Comparison of ENCODE assay signal across 12 cellular contexts in the genomic region with DNA sequence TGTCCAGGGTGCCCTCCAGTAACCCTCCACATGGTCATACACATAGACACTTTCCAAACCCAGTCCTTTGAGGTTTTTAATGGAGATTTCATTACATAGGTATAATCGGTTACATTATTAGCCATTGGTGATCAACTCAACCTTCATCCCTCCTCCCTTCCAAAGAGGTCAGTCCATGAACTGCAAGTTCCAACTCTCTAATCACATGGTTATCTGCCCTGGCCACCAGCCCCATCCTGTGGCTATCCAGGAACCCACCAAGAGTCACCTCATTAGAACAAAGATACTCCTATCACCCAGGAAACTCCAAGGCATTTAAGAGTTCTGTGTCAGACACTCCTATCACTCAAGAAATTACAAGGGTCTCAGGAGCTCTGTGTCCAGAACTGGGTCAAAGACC. TPM values are rescaled to one million over a fixed set of nuclear protein-coding genes. Genes with fewer than 3 reads are reported as not detected.
DNase-seq lines count a peak whose midpoint lies in the region; ATAC-seq, FAIRE-seq and TF ChIP-seq lines count a peak whose summit lies in the region.
"Had no signal": no experiment of that assay in that cellular context is flagged by ENCODE, and none has a peak within 500 bp of the region (broad histone marks: within the 10 kb centered on the region; RNA-seq: fewer than 3 reads in every experiment).

No MANE protein-coding gene starts in this region.

- H3K9me3 ChIP-seq in BLaER1 treated with 17β-estradiol and CSF1 and Interleukin-3, amounts not matched to agents 10 nM and 100 nM (replicated peaks in 1 of 11), result no peaks in the 10 kb centered on the region
- no peaks in the 10 kb centered on the region for H3K9me3 ChIP-seq in PC-9 (ENCODE audit: insufficient read depth, low read depth)
- no peaks in the 10 kb centered on the region for H3K9me3 ChIP-seq in left lung
- H3K9me3 ChIP-seq: neutrophil had no signal

- H3K4me1 ChIP-seq in BLaER1 treated with 17β-estradiol and CSF1 and Interleukin-3, amounts not matched to agents 10 nM and 100 nM, result peaks cover 30 to 69% (median 56%) of the 10 kb centered on the region in 10 experiments
- peaks cover 19% of the 10 kb centered on the region; the same call in 1 of the 2 replicates for H3K4me1 ChIP-seq in PC-9 (replicated peaks; ENCODE audit: insufficient read depth)
- H3K4me1 ChIP-seq in left lung, result peaks cover 0 to 14% of the 10 kb centered on the region in 2 donors

- FAIRE-seq in urothelium cell line (lab: Jason Lieb, UNC), result no peak

- H3K4me3 ChIP-seq in BLaER1 treated with 17β-estradiol and CSF1 and Interleukin-3, amounts not matched to agents 10 nM and 100 nM, result no peak overlapping the region
- H3K4me3 ChIP-seq in PC-9 (no peak overlapping the region), left lung (no peak overlapping the region)

- DNase-seq in PC-9, result no peak
- DNase-seq in left lung, result no peak
- no peak for DNase-seq in glomerular visceral epithelial cell (ENCODE audit: extremely low spot score)
- no peak for DNase-seq in urothelium cell line (ENCODE audit: low spot score)
- DNase-seq in activated T-cell treated with anti-CD3 and anti-CD28 coated beads, Interleukin-2, amount 50 U/mL, for 48 hours, result no peak
- DNase-seq: activated CD4-positive, CD25-positive, alpha-beta regulatory T cell; cerebellar nuclear complex; erythroblast; NCI-H2171 treated with DMSO at 0.1 percent for 48 hours had no signal

- POLR2A ChIA-PET in PC-9 (lab: Charles Lee; ENCODE audit: unreplicated experiment), result no interaction called here

- H3K27me3 ChIP-seq in BLaER1 treated with 17β-estradiol and CSF1 and Interleukin-3, amounts not matched to agents 10 nM and 100 nM, result no peaks in the 10 kb centered on the region
- no peaks in the 10 kb centered on the region for H3K27me3 ChIP-seq in PC-9 (ENCODE audit: insufficient read depth, low read depth)
- peaks cover 0 to 6% of the 10 kb centered on the region in 2 donors for H3K27me3 ChIP-seq in left lung

- intact Hi-C loops in PC-9 (cut with micrococcal nuclease; ENCODE audit: unreplicated experiment), result loop anchor here (1.0 kb wide), 1 partner anchor 62 kb away; no protein-coding TSS in a partner anchor
- intact Hi-C loops in left lung (cut with DNase I), result no loop called here

- CTCF ChIA-PET in PC-9 (lab: Charles Lee), result no interaction called here

- no TSS peak for BruUV-seq in PC-9 (replicated peaks; lab: Mats Ljungman, UMichigan)

- H3K9ac ChIP-seq in BLaER1 treated with 17β-estradiol and CSF1 and Interleukin-3, amounts not matched to agents 10 nM and 100 nM, result no peak overlapping the region

- H2AFZ ChIP-seq in PC-9, result no peak overlapping the region

- TF ChIP-seq CTCF in PC-9 (conservative IDR thresholded peaks at IDR 0.05) (peak; percentile 46), left lung (IDR thresholded peaks at IDR 0.05) (no peak)

- H3F3A ChIP-seq in PC-9 (ENCODE audit: insufficient read depth, low read depth), result no peaks in the 10 kb centered on the region; the same call in 1 of the 2 replicates

- peak; percentile 21 for ATAC-seq in left lung

- H3K79me2 ChIP-seq in PC-9 (ENCODE audit: low read depth), result no peaks in the 10 kb centered on the region

- H3K9me2 ChIP-seq in PC-9 (ENCODE audit: insufficient read depth), result no peaks in the 10 kb centered on the region; the same call in 1 of the 2 replicates

- H4K20me1 ChIP-seq in BLaER1 treated with 17β-estradiol and CSF1 and Interleukin-3, amounts not matched to agents 10 nM and 100 nM, result no peaks in the 10 kb centered on the region; a peak in 1 of 22 replicates
- no peaks in the 10 kb centered on the region for H4K20me1 ChIP-seq in PC-9 (ENCODE audit: insufficient read depth)

- H3K36me3 ChIP-seq in BLaER1 treated with 17β-estradiol and CSF1 and Interleukin-3, amounts not matched to agents 10 nM and 100 nM, result no peaks in the 10 kb centered on the region
- H3K36me3 ChIP-seq in PC-9 (ENCODE audit: low read depth), result no peaks in the 10 kb centered on the region
- no peaks in the 10 kb centered on the region for H3K36me3 ChIP-seq in left lung
- H3K36me3 ChIP-seq: neutrophil had no signal

- H3K27ac ChIP-seq in BLaER1 treated with 17β-estradiol and CSF1 and Interleukin-3, amounts not matched to agents 10 nM and 100 nM, result peak overlapping the region in 2 of 11 experiments; percentile 20 to 23; a peak in 1 of 22 replicates
- H3K27ac ChIP-seq in PC-9 (no peak overlapping the region), left lung (no peak overlapping the region)
- H3K27ac ChIP-seq: neutrophil had no signal

- peak overlapping the region in 9 of 11 experiments; percentile 7 to 65 (median 30); a peak in 13 of 22 replicates for H3K4me2 ChIP-seq in BLaER1 treated with 17β-estradiol and CSF1 and Interleukin-3, amounts not matched to agents 10 nM and 100 nM
- no peak overlapping the region for H3K4me2 ChIP-seq in PC-9

RNA-seq across cellular contexts. Expression of a gene that starts 12.2 kb away (rescaled TPM):
- total RNA-seq in PC-9 (2021) (not detected in 2 replicates), left lung (not detected)
- total RNA-seq: lung microvascular endothelial cell had no signal

RNA-seq across cellular contexts. Expression of a gene that starts 26.8 kb away (rescaled TPM):
- total RNA-seq in PC-9 (2021), result not detected in 2 replicates
- under 1 TPM; 0.17 to 0.29 TPM for total RNA-seq in left lung
- total RNA-seq: lung microvascular endothelial cell had no signal

RNA-seq across cellular contexts. Expression of a gene that starts 41.6 kb away (rescaled TPM):
- 84.7 and 139 TPM in 2 replicates for total RNA-seq in PC-9 (2021)
- 100 to 1,000 TPM; 175 to 178 TPM for total RNA-seq in left lung

RNA-seq across cellular contexts. Expression of a gene that starts 48.1 kb away (rescaled TPM):
- total RNA-seq in PC-9 (2021) (1.1 TPM in 2 replicates), left lung (1 to 10 TPM; 2.8 to 5.0 TPM)
- total RNA-seq: lung microvascular endothelial cell had no signal
